Comparison of ENCODE assay signal across 16 cellular contexts in the genomic region with DNA sequence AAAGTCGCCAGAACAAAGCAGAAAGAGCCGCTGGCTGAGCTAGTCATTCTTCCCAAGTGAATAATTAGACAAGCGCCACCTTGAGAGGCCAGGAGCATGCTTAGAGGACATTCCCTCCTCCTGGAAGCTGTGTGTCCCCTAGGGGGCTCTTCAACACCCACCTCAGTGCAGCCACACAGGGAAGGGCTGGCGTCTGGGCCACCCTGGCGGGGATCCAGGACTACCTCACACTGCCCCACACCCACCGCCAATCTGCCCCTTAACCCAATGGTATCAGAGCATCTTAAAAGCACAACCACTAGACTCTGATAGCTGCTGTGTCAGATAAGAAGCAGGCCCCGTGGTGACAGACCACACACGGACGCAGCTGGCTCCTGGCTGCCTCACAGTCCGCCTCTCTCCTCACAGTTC. TPM values are rescaled to one million over a fixed set of nuclear protein-coding genes. Genes with fewer than 3 reads are reported as not detected.
DNase-seq lines count a peak whose midpoint lies in the region; ATAC-seq and TF ChIP-seq lines count a peak whose summit lies in the region.
"Had no signal": no experiment of that assay in that cellular context is flagged by ENCODE, and none has a peak within 500 bp of the region (broad histone marks: within the 10 kb centered on the region; RNA-seq: fewer than 3 reads in every experiment).

No MANE protein-coding gene starts in this region.

- H3K4me3 Mint-ChIP-seq in neural progenitor cell: no peak overlapping the region
- H3K4me3 Mint-ChIP-seq: activated CD4-positive, alpha-beta memory T cell treated with anti-CD3 and anti-CD28 coated beads for 36 hours had no signal

- ATAC-seq in foreskin keratinocyte: no peak
- no peak for ATAC-seq in GM21737 (IDR thresholded peaks at IDR 0.05; ENCODE audit: unreplicated experiment)

- H3K36me3 ChIP-seq in neural progenitor cell (no peaks in the 10 kb centered on the region), Peyer's patch (peaks cover 0 to 57% (median 0%) of the 10 kb centered on the region in 3 donors)
- H3K36me3 ChIP-seq: breast epithelium had no signal

- no peaks in the 10 kb centered on the region for H4K20me1 ChIP-seq in neural progenitor cell (ENCODE audit: low read depth)

- H3K27me3 Mint-ChIP-seq in neural progenitor cell (ENCODE audit: insufficient read depth, low read depth): peaks cover 3% of the 10 kb centered on the region
- H3K27me3 Mint-ChIP-seq: activated CD4-positive, alpha-beta memory T cell treated with anti-CD3 and anti-CD28 coated beads for 36 hours had no signal

- H3K9me3 ChIP-seq in neural progenitor cell (ENCODE audit: low read depth) (no peaks in the 10 kb centered on the region), Peyer's patch (no peaks in the 10 kb centered on the region)
- H3K9me3 ChIP-seq: A549, breast epithelium, gastrocnemius medialis, neutrophil, spleen had no signal

- no peak overlapping the region for H3K9ac ChIP-seq in neural progenitor cell

- no peak for TF ChIP-seq POLR2A in Peyer's patch (IDR thresholded peaks at IDR 0.05)

- H3K27ac Mint-ChIP-seq in neural progenitor cell: peak overlapping the region; percentile 42
- H3K27ac Mint-ChIP-seq: activated CD4-positive, alpha-beta memory T cell treated with anti-CD3 and anti-CD28 coated beads for 36 hours had no signal

- peaks cover 28% of the 10 kb centered on the region for H3K36me3 Mint-ChIP-seq in neural progenitor cell

- DNase-seq in NCI-H2107 treated with DMSO at 0.1 percent for 48 hours (lab: John Stamatoyannopoulos, UW; ENCODE audit: unreplicated experiment): peak; percentile 12
- no peak for DNase-seq in NCI-H2107 (lab: John Stamatoyannopoulos, UW)
- peak; percentile 7 for DNase-seq in KBM-7
- DNase-seq in foreskin keratinocyte: no peak
- DNase-seq in neural progenitor cell (ENCODE audit: low spot score): peak; percentile 52
- no peak for DNase-seq in MV-4-11 (lab: John Stamatoyannopoulos, UW)
- no peak for DNase-seq in Peyer's patch
- DNase-seq: activated CD4-positive, alpha-beta memory T cell treated with anti-CD3 and anti-CD28 coated beads for 36 hours; activated gamma-delta T cell treated with Interleukin-2 at 50 U/mL for 16 hours; gastrocnemius medialis; spleen; T-helper 9 cell had no signal

- no peak overlapping the region for H3K27ac ChIP-seq in foreskin keratinocyte
- no peak overlapping the region for H3K27ac ChIP-seq in neural progenitor cell
- H3K27ac ChIP-seq in Peyer's patch: no peak overlapping the region
- H3K27ac ChIP-seq: A549, breast epithelium, neutrophil, spleen had no signal

- H3K27me3 ChIP-seq in foreskin keratinocyte (no peaks in the 10 kb centered on the region), neural progenitor cell (no peaks in the 10 kb centered on the region), Peyer's patch (no peaks in the 10 kb centered on the region)
- H3K27me3 ChIP-seq: breast epithelium, gastrocnemius medialis, neutrophil, spleen had no signal

- H3F3A ChIP-seq in neural progenitor cell (ENCODE audit: low read depth): no peaks in the 10 kb centered on the region

- no peaks in the 10 kb centered on the region for H3K9me3 Mint-ChIP-seq in neural progenitor cell
- H3K9me3 Mint-ChIP-seq: activated CD4-positive, alpha-beta memory T cell treated with anti-CD3 and anti-CD28 coated beads for 36 hours had no signal

- H3K4me1 Mint-ChIP-seq in neural progenitor cell: peaks cover 2% of the 10 kb centered on the region

- no peak overlapping the region for H2AFZ ChIP-seq in neural progenitor cell (replicated peaks)

- peak overlapping the region; percentile 14 for H3K4me2 ChIP-seq in neural progenitor cell
- H3K4me2 ChIP-seq: A549 had no signal

- H3K4me3 ChIP-seq in neural progenitor cell (no peak overlapping the region), Peyer's patch (no peak overlapping the region)
- H3K4me3 ChIP-seq: A549, breast epithelium, gastrocnemius medialis, spleen had no signal

- H3K4me1 ChIP-seq in foreskin keratinocyte (no peaks in the 10 kb centered on the region), neural progenitor cell (no peaks in the 10 kb centered on the region), Peyer's patch (no peaks in the 10 kb centered on the region)
- H3K4me1 ChIP-seq: A549, breast epithelium, spleen had no signal

- TF ChIP-seq CTCF in foreskin keratinocyte (conservative IDR thresholded peaks at IDR 0.05): peak; percentile 11
- TF ChIP-seq CTCF in neural progenitor cell (IDR thresholded peaks at IDR 0.05): peak; percentile 27
- no peak for TF ChIP-seq CTCF in Peyer's patch (IDR thresholded peaks at IDR 0.05)

- no peaks in the 10 kb centered on the region for H3K79me2 ChIP-seq in neural progenitor cell (ENCODE audit: low read depth)

- in situ Hi-C loops in KBM-7 (cut with MboI; ENCODE audit: low pct_unique_long_range_greater_than_20kb, low sequenced_read_pairs): no loop called here

RNA-seq across cellular contexts. Expression of a gene that starts 24.9 kb away (rescaled TPM):
- 12.1 and 16.0 TPM in 2 replicates for total RNA-seq in foreskin keratinocyte
- 10.2 and 10.7 TPM in 2 replicates for polyA plus RNA-seq in foreskin keratinocyte
- total RNA-seq in neural progenitor cell (ENCODE audit: low replicate concordance): 21.6 and 31.6 TPM in 2 replicates
- 10 to 100 TPM; 37.1 to 73.2 (median 56.0) TPM for total RNA-seq in Peyer's patch

RNA-seq across cellular contexts. Expression of a gene that starts 34.4 kb away (rescaled TPM):
- total RNA-seq in foreskin keratinocyte (109 and 114 TPM in 2 replicates), neural progenitor cell (ENCODE audit: low replicate concordance) (24.9 and 38.9 TPM in 2 replicates), Peyer's patch (1,000 to 10,000 TPM in 1 of 4 donors, 100 to 1,000 TPM in 3; 240 to 1,308 (median 979) TPM)
- 131 and 132 TPM in 2 replicates for polyA plus RNA-seq in foreskin keratinocyte

Comparison
In these comparisons a context has a peak if more than half of its experiments do, and no peak if none do; other contexts are left out.
1. DNase-seq: peak in NCI-H2107 treated with DMSO at 0.1 percent for 48 hours (single experiment), KBM-7 (single experiment) and neural progenitor cell (single experiment); none in NCI-H2107 (single experiment), foreskin keratinocyte (0 of 2), MV-4-11 (single experiment) and Peyer's patch (0 of 3).
2. CTCF ChIP-seq: peak in foreskin keratinocyte (single experiment) and neural progenitor cell (single experiment); none in Peyer's patch (0 of 6).